ENCODE assay signal across 34 cellular contexts in genomic region chr1:220699044-220699443, GRCh38. TPM values are rescaled to one million over a fixed set of nuclear protein-coding genes. Genes with fewer than 3 reads are reported as not detected.
"Had no signal": no experiment of that assay in that cellular context is flagged by ENCODE, and none has a peak within 500 bp of the region (broad histone marks: within the 10 kb centered on the region; RNA-seq: fewer than 3 reads in every experiment).

No MANE protein-coding gene starts in this region.

- H3K27me3 ChIP-seq: adrenal gland, body of pancreas, gastrocnemius medialis, ovary, stomach, suprapubic skin, tibial artery had no signal

- DNase-seq: activated B cell treated with CpG ODN at 0.5 μM for 24 hours; activated CD4-positive, alpha-beta T cell treated with anti-CD3 and anti-CD28 coated beads for 4 hours; activated CD4-positive, alpha-beta T cell treated with anti-CD3 and anti-CD28 coated beads, Interleukin-2, amount 50 U/mL, for 4 hours; activated naive CD4-positive, alpha-beta T cell treated with anti-CD3 and anti-CD28 coated beads for 36 hours; activated naive CD8-positive, alpha-beta T cell treated with anti-CD3 and anti-CD28 coated beads for 36 hours; activated T-cell treated with anti-CD3 and anti-CD28 coated beads, Interleukin-2, amount 50 U/mL, for 1 hour; adrenal gland; aorta; dermis blood vessel endothelial cell; effector CD8-positive, alpha-beta T cell; erythroblast; gastrocnemius medialis; glutamatergic neuron; left cardiac atrium; naive B cell; nephron progenitor cell; ovary; stimulated activated CD4-positive, alpha-beta T cell treated with anti-CD3 and anti-CD28 coated beads, Interleukin-1b, Interleukin-23, amount 100 ng/mL, for 48 hours; stimulated activated CD4-positive, alpha-beta T cell treated with anti-CD3 and anti-CD28 coated beads, Interleukin-4, amount 100 ng/mL, for 4 hours; stimulated activated CD8-positive, alpha-beta memory T cell treated with anti-CD3 and anti-CD28 coated beads, Interleukin-4, amount 100 ng/mL, for 48 hours; stomach; T-helper 1 cell; tibial artery had no signal

- H3K27me3 Mint-ChIP-seq: activated B cell treated with CpG ODN at 0.5 μM for 24 hours; stimulated activated memory B cell treated with anti-CD40 and anti-IgM and Interleukin-4, amounts not matched to agents 10 μg/mL and 1 μg/mL and 100 μg/mL, for 72 hours had no signal

- H3K36me3 ChIP-seq: adrenal gland, gastrocnemius medialis, neutrophil, ovary, prostate gland had no signal

- ATAC-seq: body of pancreas; gastrocnemius medialis; left cardiac atrium; stimulated activated memory B cell treated with anti-CD40 and anti-IgM and Interleukin-4, amounts not matched to agents 10 μg/mL and 1 μg/mL and 100 μg/mL, for 72 hours had no signal

- H3K9me3 Mint-ChIP-seq: activated B cell treated with CpG ODN at 0.5 μM for 24 hours; activated naive CD4-positive, alpha-beta T cell treated with anti-CD3 and anti-CD28 coated beads for 36 hours; activated naive CD8-positive, alpha-beta T cell treated with anti-CD3 and anti-CD28 coated beads for 36 hours; activated T-helper 1 cell treated with anti-CD3 and anti-CD28 coated beads, Interleukin-12 subunit alpha, Interleukin-12 subunit beta, Interleukin-2, Interleukin-4 antibody, amounts not matched to agents 30 ng/mL and 10 ng/mL and 1 ng/mL, durations not matched to agents 14 hours and 24 hours and 36 hours; mesothelial cell of epicardium; nephron progenitor cell; T-helper 2 cell treated with Interferon-gamma antibody and Interleukin-4, amounts not matched to agents 5 μg/mL and 100 μg/mL, for 36 hours had no signal

- H3K4me3 ChIP-seq: adrenal gland, body of pancreas, gastrocnemius medialis, ovary, prostate gland, smooth muscle cell, stomach, suprapubic skin, tibial artery had no signal

- H3K4me2 ChIP-seq: smooth muscle cell had no signal

- H3K9me3 ChIP-seq: adrenal gland, body of pancreas, gastrocnemius medialis, neutrophil, ovary, prostate gland, stomach, suprapubic skin, tibial artery had no signal

- FAIRE-seq: colon, islet of Langerhans had no signal

- H3K4me1 Mint-ChIP-seq: activated naive CD8-positive, alpha-beta T cell treated with anti-CD3 and anti-CD28 coated beads for 36 hours; nephron progenitor cell had no signal

- H3K4me1 ChIP-seq: adrenal gland, body of pancreas, prostate gland, tibial artery had no signal

- H3K27ac Mint-ChIP-seq: activated B cell treated with CpG ODN at 0.5 μM for 24 hours; activated naive CD4-positive, alpha-beta T cell treated with anti-CD3 and anti-CD28 coated beads for 36 hours; activated naive CD8-positive, alpha-beta T cell treated with anti-CD3 and anti-CD28 coated beads for 36 hours; activated T-helper 1 cell treated with anti-CD3 and anti-CD28 coated beads, Interleukin-12 subunit alpha, Interleukin-12 subunit beta, Interleukin-2, Interleukin-4 antibody, amounts not matched to agents 30 ng/mL and 10 ng/mL and 1 ng/mL, durations not matched to agents 14 hours and 24 hours and 36 hours; mesothelial cell of epicardium; nephron progenitor cell; stimulated activated memory B cell treated with anti-CD40 and anti-IgM and Interleukin-4, amounts not matched to agents 10 μg/mL and 1 μg/mL and 100 μg/mL, for 72 hours; T-helper 2 cell treated with Interferon-gamma antibody and Interleukin-4, amounts not matched to agents 5 μg/mL and 100 μg/mL, for 36 hours had no signal

- H3K4me3 Mint-ChIP-seq: activated B cell treated with CpG ODN at 0.5 μM for 24 hours; activated naive CD4-positive, alpha-beta T cell treated with anti-CD3 and anti-CD28 coated beads for 36 hours; activated naive CD8-positive, alpha-beta T cell treated with anti-CD3 and anti-CD28 coated beads for 36 hours; activated T-helper 1 cell treated with anti-CD3 and anti-CD28 coated beads, Interleukin-12 subunit alpha, Interleukin-12 subunit beta, Interleukin-2, Interleukin-4 antibody, amounts not matched to agents 30 ng/mL and 10 ng/mL and 1 ng/mL, durations not matched to agents 14 hours and 24 hours and 36 hours; mesothelial cell of epicardium; naive B cell; nephron progenitor cell; stimulated activated memory B cell treated with anti-CD40 and anti-IgM and Interleukin-4, amounts not matched to agents 10 μg/mL and 1 μg/mL and 100 μg/mL, for 72 hours; T-helper 2 cell treated with Interferon-gamma antibody and Interleukin-4, amounts not matched to agents 5 μg/mL and 100 μg/mL, for 36 hours had no signal

- H3K27ac ChIP-seq: adrenal gland, body of pancreas, gastrocnemius medialis, neutrophil, ovary, prostate gland, stomach, suprapubic skin, tibial artery had no signal

- H3K36me3 Mint-ChIP-seq: activated naive CD8-positive, alpha-beta T cell treated with anti-CD3 and anti-CD28 coated beads for 36 hours; mesothelial cell of epicardium; naive B cell had no signal

RNA-seq across cellular contexts. Expression of gene MTARC2, which starts 49.1 kb away (rescaled TPM):
- total RNA-seq: activated naive CD4-positive, alpha-beta T cell treated with anti-CD3 and anti-CD28 coated beads for 36 hours; activated naive CD8-positive, alpha-beta T cell treated with anti-CD3 and anti-CD28 coated beads for 36 hours; activated T-helper 1 cell treated with anti-CD3 and anti-CD28 coated beads, Interleukin-12 subunit alpha, Interleukin-12 subunit beta, Interleukin-2, Interleukin-4 antibody, amounts not matched to agents 30 ng/mL and 10 ng/mL and 1 ng/mL, durations not matched to agents 14 hours and 24 hours and 36 hours had no signal
